In genomic region chr10:43946445-43946844, GRCh38 we compare ENCODE assay signal across 15 cellular contexts.
DNase-seq lines count a peak whose midpoint lies in the region; TF ChIP-seq lines count a peak whose summit lies in the region.
"Had no signal": no experiment of that assay in that cellular context is flagged by ENCODE, and none has a peak within 500 bp of the region (broad histone marks: within the 10 kb centered on the region; RNA-seq: fewer than 3 reads in every experiment).

No MANE protein-coding gene starts in this region.

- H3K27ac Mint-ChIP-seq in endothelial cell (ENCODE audit: unreplicated experiment): no peak overlapping the region
- H3K27ac Mint-ChIP-seq: CD8-positive, alpha-beta memory T cell; H9 had no signal

- H3K4me1 Mint-ChIP-seq in endothelial cell (ENCODE audit: unreplicated experiment): no peaks in the 10 kb centered on the region
- H3K4me1 Mint-ChIP-seq: H9 had no signal

- no peaks in the 10 kb centered on the region for H3K9me3 Mint-ChIP-seq in endothelial cell (ENCODE audit: unreplicated experiment)

- H3K36me3 Mint-ChIP-seq in endothelial cell (ENCODE audit: low read depth, unreplicated experiment): peaks cover 4% of the 10 kb centered on the region
- H3K36me3 Mint-ChIP-seq: CD8-positive, alpha-beta memory T cell had no signal

- peaks cover 4% of the 10 kb centered on the region for H3K27me3 Mint-ChIP-seq in endothelial cell (ENCODE audit: unreplicated experiment)

- no peak overlapping the region for H3K4me3 Mint-ChIP-seq in endothelial cell (ENCODE audit: unreplicated experiment)
- H3K4me3 Mint-ChIP-seq: CD8-positive, alpha-beta memory T cell; H9 had no signal

- no peak for TF ChIP-seq CTCF in endothelial cell (IDR thresholded peaks at IDR 0.05; ENCODE audit: unreplicated experiment)

- DNase-seq in activated CD8-positive, alpha-beta memory T cell treated with anti-CD3 and anti-CD28 coated beads for 24 hours: peak; percentile 7
- DNase-seq in activated CD8-positive, alpha-beta memory T cell treated with anti-CD3 and anti-CD28 coated beads, Interleukin-2, amount 50 U/mL, for 4 hours: no peak
- DNase-seq in endothelial cell (ENCODE audit: low spot score) (peak; percentile 1), mesenteric fat pad (ENCODE audit: low spot score) (peak; percentile 24), D341Med (ENCODE audit: low spot score) (no peak), COR-L47 (lab: John Stamatoyannopoulos, UW) (no peak)
- DNase-seq in activated CD4-positive, alpha-beta T cell treated with anti-CD3 and anti-CD28 coated beads for 1 hour: no peak
- DNase-seq: 8988T; AML-193; Calu3; CD8-positive, alpha-beta memory T cell; DMS79; GOT3; IMR-90 had no signal

Comparison
In these comparisons a context has a peak if more than half of its experiments do, and no peak if none do; other contexts are left out.
1. DNase-seq: peak in activated CD8-positive, alpha-beta memory T cell treated with anti-CD3 and anti-CD28 coated beads for 24 hours (single experiment), endothelial cell (single experiment) and mesenteric fat pad (single experiment); none in activated CD8-positive, alpha-beta memory T cell treated with anti-CD3 and anti-CD28 coated beads, Interleukin-2, amount 50 U/mL, for 4 hours (single experiment), D341Med (single experiment), COR-L47 (single experiment) and activated CD4-positive, alpha-beta T cell treated with anti-CD3 and anti-CD28 coated beads for 1 hour (single experiment).